In genomic region chr12:57434517-57435223, GRCh38 we compare ENCODE assay signal across 14 cellular contexts. TPM values are rescaled to one million over a fixed set of nuclear protein-coding genes. Genes with fewer than 3 reads are reported as not detected.
DNase-seq lines count a peak whose midpoint lies in the region; ATAC-seq and TF ChIP-seq lines count a peak whose summit lies in the region.
"Had no signal": no experiment of that assay in that cellular context is flagged by ENCODE, and none has a peak within 500 bp of the region (broad histone marks: within the 10 kb centered on the region; RNA-seq: fewer than 3 reads in every experiment).

A gene with protein sequence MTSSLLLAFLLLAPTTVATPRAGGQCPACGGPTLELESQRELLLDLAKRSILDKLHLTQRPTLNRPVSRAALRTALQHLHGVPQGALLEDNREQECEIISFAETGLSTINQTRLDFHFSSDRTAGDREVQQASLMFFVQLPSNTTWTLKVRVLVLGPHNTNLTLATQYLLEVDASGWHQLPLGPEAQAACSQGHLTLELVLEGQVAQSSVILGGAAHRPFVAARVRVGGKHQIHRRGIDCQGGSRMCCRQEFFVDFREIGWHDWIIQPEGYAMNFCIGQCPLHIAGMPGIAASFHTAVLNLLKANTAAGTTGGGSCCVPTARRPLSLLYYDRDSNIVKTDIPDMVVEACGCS (plus strand): TSS chr12:57434784. CDS start chr12:57434887, 103 bp downstream.

- TF ChIP-seq CTCF in natural killer cell (IDR thresholded peaks at IDR 0.05) (no peak), GM13977 (IDR thresholded peaks at IDR 0.05; ENCODE audit: extremely low read depth, insufficient read depth, missing control alignments) (no peak), stomach (IDR thresholded peaks at IDR 0.05) (no peak)

- no peak for TF ChIP-seq EP300 in stomach (IDR thresholded peaks at IDR 0.05)

- ATAC-seq in central memory CD8-positive, alpha-beta T cell (replicated peaks; ENCODE audit: extremely low read depth, poor library complexity, severe bottlenecking): no peak
- no peak for ATAC-seq in natural killer cell
- no peak for ATAC-seq in HG02970 (IDR thresholded peaks at IDR 0.05; ENCODE audit: low FRiP score, unreplicated experiment)
- ATAC-seq: body of pancreas had no signal

- no peaks in the 10 kb centered on the region for H3K27me3 Mint-ChIP-seq in central memory CD8-positive, alpha-beta T cell
- no peaks in the 10 kb centered on the region for H3K27me3 Mint-ChIP-seq in natural killer cell (ENCODE audit: low read depth in 2 of 2)

- H3K27ac ChIP-seq in BLaER1 (0 out of 2 replicates have a peak within 1 kb of the TSS, but pooled peaks have one; percentile 42), KOPT-K1 (ENCODE audit: low read depth, low read length, poor library complexity, severe bottlenecking) (peak within 1 kb of the TSS; percentile 51), stomach (no peak within 1 kb of the TSS)
- H3K27ac ChIP-seq: body of pancreas, prostate gland, upper lobe of left lung had no signal

- intact Hi-C loops in natural killer cell (cut with micrococcal nuclease) (no loop called here), stomach (cut with DNase I; ENCODE audit: low total_unique reads) (no loop called here)

- H3K9me3 ChIP-seq in BLaER1 (no peaks in the 10 kb centered on the region), KOPT-K1 (ENCODE audit: insufficient read depth, low read length, poor library complexity, severe bottlenecking) (no peaks in the 10 kb centered on the region), stomach (no peaks in the 10 kb centered on the region)
- H3K9me3 ChIP-seq: body of pancreas, prostate gland, upper lobe of left lung had no signal

- H3K36me3 Mint-ChIP-seq in central memory CD8-positive, alpha-beta T cell (ENCODE audit: insufficient read depth): peaks cover 10% of the 10 kb centered on the region
- no peaks in the 10 kb centered on the region for H3K36me3 Mint-ChIP-seq in natural killer cell

- H3K4me2 ChIP-seq in BLaER1: peak within 1 kb of the TSS; percentile 39

- in situ Hi-C loops in GM13977 (cut with MboI; ENCODE audit: low pct_unique_long_range_greater_than_20kb, low sequenced_read_pairs, unreplicated experiment): no loop called here

- peak within 1 kb of the TSS; percentile 12 for H3K4me3 Mint-ChIP-seq in central memory CD8-positive, alpha-beta T cell
- peak within 1 kb of the TSS; percentile 87 for H3K4me3 Mint-ChIP-seq in natural killer cell

- H3K36me3 ChIP-seq in BLaER1 (no peaks in the 10 kb centered on the region), KOPT-K1 (ENCODE audit: insufficient read depth, low read length) (no peaks in the 10 kb centered on the region), stomach (no peaks in the 10 kb centered on the region)
- H3K36me3 ChIP-seq: prostate gland, upper lobe of left lung had no signal

- H4K20me1 ChIP-seq in BLaER1: no peaks in the 10 kb centered on the region

- H3K27ac Mint-ChIP-seq in central memory CD8-positive, alpha-beta T cell (ENCODE audit: low read depth): peak within 1 kb of the TSS; percentile 79
- peak within 1 kb of the TSS; percentile 88 to 94 for H3K27ac Mint-ChIP-seq in natural killer cell

- WGBS in stomach, 5 donors: 66 to 73% (median 70%) methylated on average over 6 to 8 of the region's 8 CpGs

- peaks cover 24% of the 10 kb centered on the region for H3K4me1 Mint-ChIP-seq in central memory CD8-positive, alpha-beta T cell
- peaks cover 24 to 28% of the 10 kb centered on the region in 2 donors for H3K4me1 Mint-ChIP-seq in natural killer cell

- DNase-seq in central memory CD8-positive, alpha-beta T cell (ENCODE audit: low spot score in 2 of 2): no peak
- DNase-seq in natural killer cell (no peak), GM13977 (ENCODE audit: low spot score) (no peak), COLO829 (ENCODE audit: low spot score) (no peak), stomach (no peak)
- DNase-seq: activated CD8-positive, alpha-beta memory T cell treated with anti-CD3 and anti-CD28 coated beads, Interleukin-2, amount 50 U/mL, for 48 hours; DMS79; foreskin fibroblast; upper lobe of left lung had no signal

- H3K4me1 ChIP-seq in BLaER1: peaks cover 27% of the 10 kb centered on the region
- peaks cover 4 to 11% (median 9%) of the 10 kb centered on the region in 4 donors for H3K4me1 ChIP-seq in stomach
- H3K4me1 ChIP-seq: prostate gland had no signal

- no peaks in the 10 kb centered on the region for H3K9me3 Mint-ChIP-seq in central memory CD8-positive, alpha-beta T cell
- H3K9me3 Mint-ChIP-seq in natural killer cell: no peaks in the 10 kb centered on the region

- H3K27me3 ChIP-seq in BLaER1 (no peaks in the 10 kb centered on the region), stomach (no peaks in the 10 kb centered on the region)
- H3K27me3 ChIP-seq: body of pancreas, upper lobe of left lung had no signal

- H3K4me3 ChIP-seq in BLaER1 (no peak within 1 kb of the TSS), stomach (no peak within 1 kb of the TSS)
- H3K4me3 ChIP-seq: body of pancreas, prostate gland, upper lobe of left lung had no signal

- H3K9ac ChIP-seq in BLaER1: peak within 1 kb of the TSS; percentile 32; the same call in 1 of the 2 replicates

- TF ChIP-seq POLR2A in stomach (IDR thresholded peaks at IDR 0.05): no peak

RNA-seq across cellular contexts. Expression of the gene that starts here (rescaled TPM):
- total RNA-seq in natural killer cell (under 1 TPM; 0.18 to 0.35 (median 0.31) TPM), stomach (under 1 TPM in 1 of 5 donors, not detected in 4; 0.37 TPM)
- not detected for polyA plus RNA-seq in stomach
- total RNA-seq: body of pancreas, upper lobe of left lung had no signal

Comparison
In these comparisons a context has a peak if more than half of its experiments do, and no peak if none do; other contexts are left out.
1. H3K27ac ChIP-seq: peak in BLaER1 (single experiment) and KOPT-K1 (single experiment); none in stomach (0 of 5).